8 cellular contexts compared by ENCODE assay signal in genomic region chrX:11759172-11759460, GRCh38. TPM values are rescaled to one million over a fixed set of nuclear protein-coding genes. Genes with fewer than 3 reads are reported as not detected.
DNase-seq lines count a peak whose midpoint lies in the region; ATAC-seq, FAIRE-seq and TF ChIP-seq lines count a peak whose summit lies in the region.

No MANE protein-coding gene starts in this region.

- 0% methylated on average over 4 of the region's 7 CpGs for WGBS in K562 (ENCODE audit: insufficient coverage, low coverage, missing lambda C conversion rate)
- WGBS in upper lobe of left lung, 2 donors: 25% methylated on average over 7 of the region's 7 CpGs; no CpG with 5 or more reads in 1 of the 2 donors

- intact Hi-C loops in K562 (cut with micrococcal nuclease): loop anchor here (5.0 kb wide), 1 partner anchor 227 kb away; no protein-coding TSS in a partner anchor

- no peak for DNase-seq in activated T-cell treated with anti-CD3 and anti-CD28 coated beads, Interleukin-2, amount 50 U/mL, for 72 hours
- DNase-seq in activated T-cell treated with anti-CD3 and anti-CD28 coated beads, Interleukin-2, amount 50 U/mL, for 1 hour: no peak
- no peak for DNase-seq in K562 (ENCODE audit: extremely low read depth in 1 of 4, low spot score in 3 of 4)
- peak; percentile 1 to 38 for DNase-seq in memory B cell (ENCODE audit: low spot score in 2 of 2)
- DNase-seq in upper lobe of left lung: peak in 1 of 2 donors; percentile 33
- no peak for DNase-seq in SKM-1 treated with dmso at 0.1 percent for 144 hours (lab: John Stamatoyannopoulos, UW; ENCODE audit: unreplicated experiment)
- DNase-seq in medulla oblongata (ENCODE audit: extremely low spot score): no peak
- DNase-seq in GM20000 (ENCODE audit: low spot score): no peak

- peak overlapping the region; percentile 93 to 98 for H3K4me3 Mint-ChIP-seq in activated T-cell treated with anti-CD3 and anti-CD28 coated beads, Interleukin-2, amount 50 U/mL, for 72 hours
- peak overlapping the region; percentile 94 for H3K4me3 Mint-ChIP-seq in memory B cell

- H3K9me3 Mint-ChIP-seq in activated T-cell treated with anti-CD3 and anti-CD28 coated beads, Interleukin-2, amount 50 U/mL, for 72 hours: no peaks in the 10 kb centered on the region
- no peaks in the 10 kb centered on the region for H3K9me3 Mint-ChIP-seq in memory B cell

- H3K36me3 ChIP-seq in K562 (ENCODE audit: control insufficient read depth, insufficient read depth, low read length) (peaks cover 34% of the 10 kb centered on the region), upper lobe of left lung (peaks cover 0 to 23% (median 12%) of the 10 kb centered on the region in 4 donors)

- H3K27ac Mint-ChIP-seq in activated T-cell treated with anti-CD3 and anti-CD28 coated beads, Interleukin-2, amount 50 U/mL, for 72 hours: peak overlapping the region; percentile 100
- peak overlapping the region; percentile 98 for H3K27ac Mint-ChIP-seq in memory B cell

- peaks cover 19% of the 10 kb centered on the region for H3K79me2 ChIP-seq in K562 (ENCODE audit: control insufficient read depth, insufficient read depth, low read length)

- H3K9me1 ChIP-seq in K562 (ENCODE audit: control insufficient read depth, insufficient read depth, low read length): no peaks in the 10 kb centered on the region

- H3K4me3 ChIP-seq in K562 (peak overlapping the region; percentile 79), upper lobe of left lung (peak overlapping the region; percentile 60 to 83 (median 68))

- peaks cover 10 to 12% of the 10 kb centered on the region in 2 experiments; a peak in 4 of 5 replicates for H3K4me1 ChIP-seq in K562 (replicated peaks in 1 of 2; ENCODE audit: control insufficient read depth in 2 of 2, insufficient read depth in 2 of 2, low read length in 2 of 2)
- H3K4me1 ChIP-seq in upper lobe of left lung: peaks cover 0 to 6% (median 1%) of the 10 kb centered on the region in 4 donors

- TF ChIP-seq POLR2A in K562 (conservative IDR thresholded peaks at IDR 0.05): no peak
- TF ChIP-seq POLR2A in upper lobe of left lung (IDR thresholded peaks at IDR 0.05): no peak

- peaks cover 10% of the 10 kb centered on the region for H3K27me3 Mint-ChIP-seq in activated T-cell treated with anti-CD3 and anti-CD28 coated beads, Interleukin-2, amount 50 U/mL, for 72 hours (ENCODE audit: low read depth)
- H3K27me3 Mint-ChIP-seq in memory B cell: no peaks in the 10 kb centered on the region

- H3K36me3 Mint-ChIP-seq in activated T-cell treated with anti-CD3 and anti-CD28 coated beads, Interleukin-2, amount 50 U/mL, for 72 hours (ENCODE audit: insufficient read depth in 2 of 2): peaks cover 20 to 36% of the 10 kb centered on the region in 2 donors
- H3K36me3 Mint-ChIP-seq in memory B cell: peaks cover 11% of the 10 kb centered on the region

- peak in 1 of 2 donors; percentile 0 for ATAC-seq in activated T-cell treated with anti-CD3 and anti-CD28 coated beads, Interleukin-2, amount 50 U/mL, for 72 hours (replicated peaks in 1 of 2)
- peak; percentile 18 for ATAC-seq in K562
- no peak for ATAC-seq in memory B cell (ENCODE audit: low read depth)
- ATAC-seq in upper lobe of left lung (ENCODE audit: low FRiP score in 2 of 2): no peak

- H4K20me1 ChIP-seq in K562 (replicated peaks; ENCODE audit: control insufficient read depth, insufficient read depth, low read length): no peaks in the 10 kb centered on the region

- H3K9me3 ChIP-seq in K562 (replicated peaks; ENCODE audit: control insufficient read depth, insufficient read depth, low read depth, low read length): no peaks in the 10 kb centered on the region
- H3K9me3 ChIP-seq in upper lobe of left lung: no peaks in the 10 kb centered on the region

- in situ Hi-C loops in K562 (cut with MboI): loop anchor here (25.0 kb wide), 2 partner anchors 372 to 1572 kb away; no protein-coding TSS in a partner anchor

- TF ChIP-seq RAD21 in K562 (CRISPR knock-in tag; conservative IDR thresholded peaks at IDR 0.05 in 1 of 2, IDR thresholded peaks at IDR 0.05 in 1 of 2): no peak

- peaks cover 54% of the 10 kb centered on the region for H3K4me1 Mint-ChIP-seq in activated T-cell treated with anti-CD3 and anti-CD28 coated beads, Interleukin-2, amount 50 U/mL, for 72 hours (ENCODE audit: low read depth)
- peaks cover 18% of the 10 kb centered on the region for H3K4me1 Mint-ChIP-seq in memory B cell

- H2AFZ ChIP-seq in K562 (ENCODE audit: low read depth, low read length): peak overlapping the region; percentile 71; the same call in 1 of the 2 replicates

- TF ChIP-seq EP300 in K562 (IDR thresholded peaks at IDR 0.05; ENCODE audit: low read length) (no peak), upper lobe of left lung (IDR thresholded peaks at IDR 0.05) (no peak)

- no peaks in the 10 kb centered on the region for H3K27me3 ChIP-seq in K562 (ENCODE audit: control insufficient read depth in 2 of 2, insufficient read depth in 2 of 2, low read length in 2 of 2)
- H3K27me3 ChIP-seq in upper lobe of left lung: no peaks in the 10 kb centered on the region

- FAIRE-seq in K562 (lab: Jason Lieb, UNC): no peak

- peak overlapping the region; percentile 63 for H3K27ac ChIP-seq in K562 (ENCODE audit: extremely low read depth, low read depth, low read length)
- H3K27ac ChIP-seq in upper lobe of left lung: peak overlapping the region; percentile 87 to 93 (median 89)

- H3K9ac ChIP-seq in K562 (ENCODE audit: insufficient read depth in 1 of 2, low read depth in 2 of 2, low read length in 2 of 2): peak overlapping the region; percentile 82 to 99

- peak overlapping the region; percentile 92 for H3K4me2 ChIP-seq in K562 (ENCODE audit: insufficient read depth, low read length)

- no peak for TF ChIP-seq CTCF in K562 (IDR thresholded peaks at IDR 0.05 in 2 of 3, conservative IDR thresholded peaks at IDR 0.05 in 1 of 3; ENCODE audit: insufficient read depth in 2 of 3, low read depth in 1 of 3, low read length in 3 of 3)
- TF ChIP-seq CTCF in upper lobe of left lung (IDR thresholded peaks at IDR 0.05): no peak
- TF ChIP-seq CTCF in GM20000 (IDR thresholded peaks at IDR 0.05; ENCODE audit: extremely low read depth, missing control alignments): no peak

- CTCF ChIA-PET in K562 (lab: Yijun Ruan, JAX; ENCODE audit: low intra/inter-chr PET ratio): interaction anchor here (2.5 kb wide), 1 partner anchor 226 kb away, joined by 14 read pairs; no protein-coding TSS in a partner anchor

- POLR2A ChIA-PET in K562 (lab: Yijun Ruan, JAX): interaction anchor here (0.6 to 1.0 kb wide), 3 partner anchors 23 to 205 kb away, joined by 3 to 6 read pairs (median 3); no protein-coding TSS in a partner anchor

- BruUV-seq in K562 (replicated peaks; lab: Mats Ljungman, UMichigan): no TSS peak

TF ChIP-seq in K562, 482 proteins besides CTCF, POLR2A, EP300 and RAD21:
- TF ChIP-seq ZNF696 (CRISPR knock-in tag; conservative IDR thresholded peaks at IDR 0.05) (no peak), CTBP1 (IDR thresholded peaks at IDR 0.05; ENCODE audit: borderline replicate concordance) (peak; percentile 22; the same call in 1 of the 2 replicates)

RNA-seq across cellular contexts. Expression of gene MSL3, which starts 1.1 kb away (rescaled TPM):
- total RNA-seq in activated T-cell treated with anti-CD3 and anti-CD28 coated beads, Interleukin-2, amount 50 U/mL, for 72 hours: 100 to 1,000 TPM; 101 TPM
- 36.6 and 51.8 TPM in 2 replicates for total RNA-seq in K562 (2011; cell fraction: chromatin; rRNA removed; ENCODE audit: low replicate concordance)
- total RNA-seq in K562 (2011; cell fraction: nucleolus; rRNA removed): 30.7 and 37.9 TPM in 2 replicates
- 46.8 and 67.8 TPM in 2 replicates for total RNA-seq in K562 (2011; cell fraction: nucleoplasm; rRNA removed)
- total RNA-seq in K562 (2014; rRNA removed) (21.3 and 31.2 TPM in 2 replicates), K562 (2014; rRNA removed; fragmentation: Illumina TruSeq; extraction: Trizol) (23.5 and 30.1 TPM in 2 replicates), K562 (2015; rRNA removed; fragmentation: Illumina TruSeq; extraction: Trizol) (21.4 and 23.1 TPM in 2 replicates), K562 (2021) (26.5 and 27.1 TPM in 2 replicates), upper lobe of left lung (10 to 100 TPM; 24.6 to 37.7 (median 31.3) TPM)
- polyA plus RNA-seq in K562 (2011; rRNA removed) (38.2 and 38.6 TPM in 2 replicates), K562 (2014; fragmentation: Illumina TruSeq; extraction: Trizol) (33.5 and 35.3 TPM in 2 replicates), K562 (2014; fragmentation: Nextera tagmentation; extraction: Ambion mirVana) (10 to 100 TPM; 26.4 to 39.9 TPM), K562 (2014; rRNA removed) (27.6 and 32.5 TPM in 2 replicates)
- 21.2 and 30.3 TPM in 2 replicates for polyA plus RNA-seq in K562 (2011; cell fraction: cytosol; rRNA removed)
- polyA plus RNA-seq in K562 (2011; cell fraction: nucleus; rRNA removed): 98.6 and 112 TPM in 2 replicates
- 23.7 and 26.5 TPM in 2 replicates for polyA plus RNA-seq in K562 (2012)
- polyA minus RNA-seq in K562 (2011; rRNA and poly(A)+ RNA removed): 27.2 and 29.5 TPM in 2 replicates
- 17.9 and 21.7 TPM in 2 replicates for polyA minus RNA-seq in K562 (2011; cell fraction: cytosol; rRNA and poly(A)+ RNA removed)
- 38.2 and 51.4 TPM in 2 replicates for polyA minus RNA-seq in K562 (2011; cell fraction: nucleus; rRNA and poly(A)+ RNA removed)

Comparison
In these comparisons a context has a peak if more than half of its experiments do, and no peak if none do; other contexts are left out.
1. DNase-seq: peak in memory B cell (2 of 2); none in activated T-cell treated with anti-CD3 and anti-CD28 coated beads, Interleukin-2, amount 50 U/mL, for 72 hours (0 of 2), activated T-cell treated with anti-CD3 and anti-CD28 coated beads, Interleukin-2, amount 50 U/mL, for 1 hour (single experiment), K562 (0 of 4), SKM-1 treated with dmso at 0.1 percent for 144 hours (single experiment), medulla oblongata (single experiment) and GM20000 (single experiment).